Comparison of ENCODE assay signal across 18 cellular contexts in the genomic region with DNA sequence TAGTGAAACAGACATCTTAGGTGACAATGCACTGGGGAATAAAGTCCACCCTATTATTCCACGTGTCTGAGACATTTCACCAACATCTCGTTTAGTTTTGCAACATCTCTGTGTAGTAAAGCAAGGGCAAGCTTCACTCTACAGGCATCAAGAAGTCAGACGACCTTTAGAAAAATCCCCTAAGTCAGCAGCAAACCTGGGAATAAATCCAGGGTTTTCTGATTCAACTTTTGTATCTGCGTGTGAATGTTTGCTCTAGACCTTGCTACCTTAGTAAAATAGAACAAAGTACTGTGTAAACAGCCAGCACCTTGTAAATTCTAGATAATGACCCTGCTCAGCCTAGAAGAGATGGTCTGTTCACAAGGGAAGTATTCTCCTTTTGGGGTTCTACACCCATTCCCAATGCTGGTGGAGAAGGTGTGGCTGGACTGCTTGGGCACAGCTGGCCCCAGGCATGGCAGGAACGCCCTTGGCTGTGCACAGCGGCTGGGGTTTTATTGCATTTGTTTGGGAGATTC. TPM values are rescaled to one million over a fixed set of nuclear protein-coding genes. Genes with fewer than 3 reads are reported as not detected.
DNase-seq lines count a peak whose midpoint lies in the region; ATAC-seq and TF ChIP-seq lines count a peak whose summit lies in the region.
"Had no signal": no experiment of that assay in that cellular context is flagged by ENCODE, and none has a peak within 500 bp of the region (broad histone marks: within the 10 kb centered on the region; RNA-seq: fewer than 3 reads in every experiment).

No MANE protein-coding gene starts in this region.

- H3K27me3 Mint-ChIP-seq in activated CD8-positive, alpha-beta T cell treated with anti-CD3 and anti-CD28 coated beads, Interleukin-2, amount 10 ng/mL, durations not matched to agents 7 days and 5 days (ENCODE audit: low read depth), result peaks cover 11% of the 10 kb centered on the region

- H3K79me2 ChIP-seq in hepatocyte (no peaks in the 10 kb centered on the region), smooth muscle cell (ENCODE audit: low read depth) (no peaks in the 10 kb centered on the region)

- no peaks in the 10 kb centered on the region for H3K36me3 Mint-ChIP-seq in activated CD8-positive, alpha-beta T cell treated with anti-CD3 and anti-CD28 coated beads, Interleukin-2, amount 10 ng/mL, durations not matched to agents 7 days and 5 days (ENCODE audit: low read depth)

- H3K27ac ChIP-seq in HUES48 (ENCODE audit: low read depth, low read length), result peak overlapping the region; percentile 18
- no peak overlapping the region for H3K27ac ChIP-seq in RWPE2 (ENCODE audit: poor library complexity, severe bottlenecking)
- H3K27ac ChIP-seq in hepatocyte, result peak overlapping the region; percentile 90
- H3K27ac ChIP-seq in smooth muscle cell (ENCODE audit: low read depth), result no peak overlapping the region
- H3K27ac ChIP-seq: ascending aorta, heart right ventricle had no signal

- H2AFZ ChIP-seq in hepatocyte (no peak overlapping the region), smooth muscle cell (ENCODE audit: low read depth) (no peak overlapping the region)

- intact Hi-C loops in sciatic nerve (cut with DNase I), result no loop called here

- no peaks in the 10 kb centered on the region for H3K9me2 ChIP-seq in hepatocyte (replicated peaks; ENCODE audit: insufficient read depth)

- H3K4me3 Mint-ChIP-seq in activated CD8-positive, alpha-beta T cell treated with anti-CD3 and anti-CD28 coated beads, Interleukin-2, amount 10 ng/mL, durations not matched to agents 7 days and 5 days, result no peak overlapping the region
- H3K4me3 Mint-ChIP-seq: IgD-negative memory B cell had no signal

- DNase-seq in RWPE2 (ENCODE audit: low spot score) (no peak), hepatocyte (ENCODE audit: low spot score) (peak; percentile 56), sciatic nerve (ENCODE audit: low spot score) (no peak), NK-92 (lab: John Stamatoyannopoulos, UW; ENCODE audit: unreplicated experiment) (no peak), smooth muscle cell (lab: John Stamatoyannopoulos, UW; ENCODE audit: unreplicated experiment) (no peak)
- DNase-seq in activated CD8-positive, alpha-beta T cell treated with anti-CD3 and anti-CD28 coated beads, Interleukin-2, amount 10 ng/mL, durations not matched to agents 7 days and 5 days, result no peak
- DNase-seq: activated gamma-delta T cell; BE2C; DMS153; heart right ventricle; NCI-H446 treated with DMSO at 0.1 percent for 48 hours; stimulated activated CD4-positive, alpha-beta T cell treated with anti-CD3 and anti-CD28 coated beads, Interleukin-15, amount 100 ng/mL, for 24 hours had no signal

- no peaks in the 10 kb centered on the region for H3K36me3 ChIP-seq in HUES48 (ENCODE audit: control insufficient read depth, insufficient read depth, low read length)
- H3K36me3 ChIP-seq in RWPE2 (ENCODE audit: low read depth), result no peaks in the 10 kb centered on the region
- no peaks in the 10 kb centered on the region for H3K36me3 ChIP-seq in hepatocyte (replicated peaks; ENCODE audit: insufficient read depth, low read depth)
- H3K36me3 ChIP-seq in smooth muscle cell (ENCODE audit: low read depth), result no peaks in the 10 kb centered on the region
- H3K36me3 ChIP-seq: ascending aorta, BE2C, heart right ventricle had no signal

- 43% methylated on average over 6 of the region's 6 CpGs for WGBS in hepatocyte (ENCODE audit: low lambda C conversion rate, missing lambda C conversion rate)
- WGBS in smooth muscle cell (ENCODE audit: low lambda C conversion rate), result 85% methylated on average over 6 of the region's 6 CpGs

- H3K9ac ChIP-seq in HUES48 (ENCODE audit: low read depth, low read length), result no peak overlapping the region
- H3K9ac ChIP-seq in smooth muscle cell (ENCODE audit: low read depth), result no peak overlapping the region

- H3K9me3 ChIP-seq in HUES48 (ENCODE audit: control insufficient read depth, insufficient read depth, low read length) (no peaks in the 10 kb centered on the region), RWPE2 (ENCODE audit: severe bottlenecking) (peaks cover 6% of the 10 kb centered on the region), hepatocyte (ENCODE audit: low read depth) (no peaks in the 10 kb centered on the region), smooth muscle cell (replicated peaks; ENCODE audit: low read depth) (peaks cover 10% of the 10 kb centered on the region)
- H3K9me3 ChIP-seq: ascending aorta, BE2C had no signal

- H3K9me3 Mint-ChIP-seq in activated CD8-positive, alpha-beta T cell treated with anti-CD3 and anti-CD28 coated beads, Interleukin-2, amount 10 ng/mL, durations not matched to agents 7 days and 5 days (ENCODE audit: insufficient read depth), result no peaks in the 10 kb centered on the region

- H3K4me1 ChIP-seq in HUES48 (ENCODE audit: control insufficient read depth, insufficient read depth, low read length) (no peaks in the 10 kb centered on the region), RWPE2 (ENCODE audit: insufficient read depth, poor library complexity, severe bottlenecking) (no peaks in the 10 kb centered on the region), hepatocyte (ENCODE audit: insufficient read depth) (peaks cover 9% of the 10 kb centered on the region), smooth muscle cell (ENCODE audit: low read depth) (no peaks in the 10 kb centered on the region)
- H3K4me1 ChIP-seq: ascending aorta, BE2C had no signal

- H3K27ac Mint-ChIP-seq in activated CD8-positive, alpha-beta T cell treated with anti-CD3 and anti-CD28 coated beads, Interleukin-2, amount 10 ng/mL, durations not matched to agents 7 days and 5 days, result no peak overlapping the region
- H3K27ac Mint-ChIP-seq: IgD-negative memory B cell had no signal

- POLR2A ChIA-PET in activated CD8-positive, alpha-beta T cell treated with anti-CD3 and anti-CD28 coated beads, Interleukin-2, amount 10 ng/mL, durations not matched to agents 7 days and 5 days (lab: Charles Lee), result no interaction called here

- H3K27me3 ChIP-seq in HUES48 (ENCODE audit: control insufficient read depth, insufficient read depth, low read length) (no peaks in the 10 kb centered on the region), RWPE2 (ENCODE audit: insufficient read depth, poor library complexity, severe bottlenecking) (no peaks in the 10 kb centered on the region), hepatocyte (no peaks in the 10 kb centered on the region), smooth muscle cell (ENCODE audit: low read depth) (no peaks in the 10 kb centered on the region)
- H3K27me3 ChIP-seq: ascending aorta, BE2C had no signal

- CTCF ChIA-PET in activated CD8-positive, alpha-beta T cell treated with anti-CD3 and anti-CD28 coated beads, Interleukin-2, amount 10 ng/mL, durations not matched to agents 7 days and 5 days (lab: Charles Lee), result interaction anchor here (0.7 kb wide), 1 partner anchor 392 kb away, joined by 3 read pairs; no protein-coding TSS in a partner anchor

- H4K20me1 ChIP-seq in hepatocyte (ENCODE audit: insufficient read depth, poor library complexity, severe bottlenecking) (no peaks in the 10 kb centered on the region), smooth muscle cell (ENCODE audit: low read depth) (no peaks in the 10 kb centered on the region)

- H3K4me1 Mint-ChIP-seq in activated CD8-positive, alpha-beta T cell treated with anti-CD3 and anti-CD28 coated beads, Interleukin-2, amount 10 ng/mL, durations not matched to agents 7 days and 5 days (ENCODE audit: low read depth), result no peaks in the 10 kb centered on the region

- no peaks in the 10 kb centered on the region for H3F3A ChIP-seq in smooth muscle cell (ENCODE audit: low read depth)

- TF ChIP-seq CTCF in RWPE2 (IDR thresholded peaks at IDR 0.05; ENCODE audit: poor library complexity, severe bottlenecking) (no peak), hepatocyte (IDR thresholded peaks at IDR 0.05; ENCODE audit: poor library complexity) (no peak), smooth muscle cell (IDR thresholded peaks at IDR 0.05; ENCODE audit: borderline replicate concordance, insufficient read depth, poor library complexity, severe bottlenecking) (no peak)

- no peak overlapping the region for H3K4me3 ChIP-seq in HUES48 (ENCODE audit: low read depth, low read length)
- no peak overlapping the region for H3K4me3 ChIP-seq in RWPE2 (ENCODE audit: severe bottlenecking)
- no peak overlapping the region for H3K4me3 ChIP-seq in hepatocyte
- no peak overlapping the region for H3K4me3 ChIP-seq in smooth muscle cell
- H3K4me3 ChIP-seq: ascending aorta, heart right ventricle had no signal

- peak; percentile 35; the same call in 2 of the 3 replicates for ATAC-seq in RWPE2 (ENCODE audit: low read depth)
- peak; percentile 78 for ATAC-seq in sciatic nerve
- no peak for ATAC-seq in activated CD8-positive, alpha-beta T cell treated with anti-CD3 and anti-CD28 coated beads, Interleukin-2, amount 10 ng/mL, durations not matched to agents 7 days and 5 days

- H3K4me2 ChIP-seq in hepatocyte (peak overlapping the region; percentile 19), smooth muscle cell (no peak overlapping the region)

RNA-seq across cellular contexts. Expression of a gene that starts 38.4 kb away (rescaled TPM):
- total RNA-seq in hepatocyte (not detected in 2 replicates), sciatic nerve (not detected), smooth muscle cell (not detected in 2 replicates)
- polyA plus RNA-seq in hepatocyte (not detected in 2 replicates), smooth muscle cell (not detected in 2 replicates)
- total RNA-seq in activated CD8-positive, alpha-beta T cell treated with anti-CD3 and anti-CD28 coated beads, Interleukin-2, amount 10 ng/mL, durations not matched to agents 7 days and 5 days, result not detected
- total RNA-seq: ascending aorta, epithelial cell of proximal tubule, kidney epithelial cell, progenitor cell of endocrine pancreas had no signal
- polyA plus RNA-seq: heart right ventricle, IgD-negative memory B cell had no signal

RNA-seq across cellular contexts. Expression of a gene that starts 40.9 kb away (rescaled TPM):
- 14.0 and 17.8 TPM in 2 replicates for total RNA-seq in hepatocyte
- polyA plus RNA-seq in hepatocyte, result 21.8 and 23.4 TPM in 2 replicates
- total RNA-seq in sciatic nerve, result 31.5 TPM
- 10 to 100 TPM; 23.6 to 28.3 TPM for total RNA-seq in activated CD8-positive, alpha-beta T cell treated with anti-CD3 and anti-CD28 coated beads, Interleukin-2, amount 10 ng/mL, durations not matched to agents 7 days and 5 days
- 3.5 and 3.6 TPM in 2 replicates for total RNA-seq in smooth muscle cell
- 3.9 and 9.1 TPM in 2 replicates for polyA plus RNA-seq in smooth muscle cell

Comparison
In these comparisons a context has a peak if more than half of its experiments do, and no peak if none do; other contexts are left out.
1. H3K27ac ChIP-seq: peak in HUES48 (single experiment) and hepatocyte (single experiment); none in RWPE2 (single experiment) and smooth muscle cell (single experiment).